In the genomic region with DNA sequence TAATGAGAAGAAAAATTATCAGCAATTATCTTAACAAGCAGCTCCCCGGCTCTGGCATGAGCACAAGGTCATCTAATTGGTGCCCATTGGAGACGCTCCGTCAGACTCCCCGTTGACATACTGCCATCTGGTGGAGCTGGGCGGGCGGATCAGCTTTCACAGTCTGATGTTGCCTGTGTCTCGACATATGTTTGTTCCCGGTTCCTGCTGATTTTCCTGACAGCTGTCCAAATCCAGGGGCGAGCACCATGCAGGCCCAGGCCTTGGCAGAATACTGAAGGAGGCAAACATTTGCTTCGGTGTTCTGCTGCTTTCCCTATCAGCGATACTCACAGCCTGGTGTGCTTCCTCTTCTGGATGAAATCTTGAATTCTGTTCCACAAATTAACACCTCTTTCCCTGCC, we compare ENCODE assay signal across 9 cellular contexts. TPM values are rescaled to one million over a fixed set of nuclear protein-coding genes. Genes with fewer than 3 reads are reported as not detected.
DNase-seq lines count a peak whose midpoint lies in the region; ATAC-seq and TF ChIP-seq lines count a peak whose summit lies in the region.
"Had no signal": no experiment of that assay in that cellular context is flagged by ENCODE, and none has a peak within 500 bp of the region (broad histone marks: within the 10 kb centered on the region; RNA-seq: fewer than 3 reads in every experiment).

No MANE protein-coding gene starts in this region.

- H3K9me3 ChIP-seq in ascending aorta (no peaks in the 10 kb centered on the region), sigmoid colon (no peaks in the 10 kb centered on the region)

- TF ChIP-seq POLR2A in sigmoid colon (IDR thresholded peaks at IDR 0.05): no peak

- intact Hi-C loops in ascending aorta (cut with DNase I): loop anchor here (1.0 to 5.0 kb wide), 3 partner anchors 55 to 215 kb away; no protein-coding TSS in a partner anchor
- intact Hi-C loops in sigmoid colon (cut with DNase I): loop anchor here (1.0 to 5.0 kb wide), 2 partner anchors 105 to 215 kb away; no protein-coding TSS in a partner anchor

- TF ChIP-seq EP300 in sigmoid colon (IDR thresholded peaks at IDR 0.05): no peak

- no peaks in the 10 kb centered on the region for H3K4me1 ChIP-seq in ascending aorta
- H3K4me1 ChIP-seq in sigmoid colon: peaks cover 0 to 6% (median 0%) of the 10 kb centered on the region in 4 donors

- ATAC-seq in HG02642 (IDR thresholded peaks at IDR 0.05; ENCODE audit: poor library complexity, unreplicated experiment) (peak; percentile 95), HG02840 (IDR thresholded peaks at IDR 0.05; ENCODE audit: low FRiP score, unreplicated experiment) (no peak)

- H3K27ac ChIP-seq in ascending aorta: no peak overlapping the region
- H3K27ac ChIP-seq in sigmoid colon: no peak overlapping the region

- TF ChIP-seq CTCF in GM12864 (IDR thresholded peaks at IDR 0.05; ENCODE audit: low read depth, low read length, missing control alignments) (peak; percentile 83), ascending aorta (IDR thresholded peaks at IDR 0.05) (peak; percentile 73 to 87 (median 87)), sigmoid colon (IDR thresholded peaks at IDR 0.05) (peak; percentile 56 to 81 (median 78))

- H3K36me3 ChIP-seq in ascending aorta: no peaks in the 10 kb centered on the region
- H3K36me3 ChIP-seq in sigmoid colon: no peaks in the 10 kb centered on the region

- DNase-seq in GM12864 (ENCODE audit: low read depth) (peak; percentile 4), NCI-H146 treated with DMSO at 0.1 percent for 48 hours (lab: John Stamatoyannopoulos, UW; ENCODE audit: unreplicated experiment) (peak; percentile 88), T-helper 2 cell (peak in 4 of 5 experiments; percentile 13 to 48 (median 35)), ascending aorta (ENCODE audit: low spot score in 2 of 2) (peak in 1 of 2 donors; percentile 86), hepatic stellate cell (ENCODE audit: low spot score) (peak; percentile 61), sigmoid colon (peak; percentile 89)

- H3K27me3 ChIP-seq in ascending aorta (no peaks in the 10 kb centered on the region), sigmoid colon (no peaks in the 10 kb centered on the region)

- H3K4me3 ChIP-seq in GM12864 (ENCODE audit: low read depth, low read length) (no peak overlapping the region), ascending aorta (no peak overlapping the region), sigmoid colon (no peak overlapping the region)

- 1 to 3% methylated on average over 11 of the region's 11 CpGs for WGBS in sigmoid colon, 2 donors

RNA-seq across cellular contexts. Expression of gene BARX2, which starts 43.8 kb away (rescaled TPM):
- total RNA-seq in ascending aorta (not detected), sigmoid colon (not detected)
- 10 to 100 TPM; 10.0 to 19.7 (median 12.0) TPM for polyA plus RNA-seq in sigmoid colon
- total RNA-seq: skeletal muscle tissue had no signal
